Comparison of ENCODE assay signal across 8 cellular contexts in the genomic region with DNA sequence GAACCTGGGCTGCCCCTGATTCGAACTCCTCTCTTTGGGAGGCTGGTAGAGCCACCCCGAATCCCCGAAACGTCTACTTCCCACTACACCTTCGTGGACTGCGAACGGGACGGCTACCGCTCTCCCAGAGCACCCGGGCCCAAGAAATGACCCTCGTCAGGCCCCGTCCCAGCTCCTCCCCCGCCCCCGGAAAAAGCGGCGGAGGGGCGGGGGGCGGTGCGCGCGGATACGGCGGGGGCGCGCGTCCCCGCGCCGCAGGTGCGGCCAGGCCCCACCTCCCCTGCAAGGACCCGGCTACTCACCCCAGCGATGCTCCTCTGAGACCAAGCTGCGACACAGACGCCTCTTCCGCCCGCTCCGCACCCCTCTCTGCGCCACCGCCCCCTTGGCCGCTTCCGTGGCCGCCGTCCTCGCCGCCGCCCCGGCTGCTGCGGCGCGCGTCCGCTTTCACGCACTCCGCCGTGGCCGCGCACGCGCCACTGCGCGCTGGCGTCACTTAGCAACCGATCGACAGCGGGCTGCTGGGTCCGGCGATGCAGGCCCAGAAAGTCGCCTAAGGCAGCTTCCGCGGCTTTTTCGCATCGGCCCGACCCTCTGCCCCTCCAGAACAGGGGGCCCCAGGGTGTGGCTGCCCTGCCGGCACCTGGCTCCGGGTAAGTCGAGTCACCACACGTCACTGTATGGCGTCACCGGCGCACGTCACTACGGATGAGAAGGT. TPM values are rescaled to one million over a fixed set of nuclear protein-coding genes. Genes with fewer than 3 reads are reported as not detected.
DNase-seq lines count a peak whose midpoint lies in the region; ATAC-seq and TF ChIP-seq lines count a peak whose summit lies in the region.

Gene BTBD9 (minus strand): TSS at position 432 of the 718 bp plus-strand sequence.

- peak within 1 kb of the TSS; percentile 82 to 92 for H3K9ac ChIP-seq in colonic mucosa (ENCODE audit: low read depth in 2 of 2, low read length in 2 of 2)

- no peaks in the 10 kb centered on the region for H3K9me3 ChIP-seq in colonic mucosa

- peak within 1 kb of the TSS; percentile 88 for H3K4me3 ChIP-seq in colonic mucosa

- peak; percentile 83 for ATAC-seq in GM18868 (IDR thresholded peaks at IDR 0.05; ENCODE audit: unreplicated experiment)
- peak; percentile 77 for ATAC-seq in HG03103 (IDR thresholded peaks at IDR 0.05; ENCODE audit: low read depth, unreplicated experiment)

- H3K36me3 ChIP-seq in colonic mucosa = no peaks in the 10 kb centered on the region

- peak; percentile 91 for DNase-seq in AG08396 (ENCODE audit: low spot score)
- DNase-seq in NCI-H446 (lab: John Stamatoyannopoulos, UW) = peak; percentile 60 to 83
- peak; percentile 71 to 72 for DNase-seq in activated CD4-positive, alpha-beta T cell treated with anti-CD3 and anti-CD28 coated beads for 4 hours
- DNase-seq in colonic mucosa = peak; percentile 80
- peak; percentile 94 for DNase-seq in left kidney (ENCODE audit: low read depth, low spot score)
- DNase-seq in stimulated activated CD4-positive, alpha-beta T cell treated with anti-CD3 and anti-CD28 coated beads, Interleukin-2, amount 100 ng/mL, for 24 hours = peak; percentile 79 to 82

- peak within 1 kb of the TSS; percentile 83 for H3K27ac ChIP-seq in colonic mucosa

- no peaks in the 10 kb centered on the region for H3K27me3 ChIP-seq in colonic mucosa

- TF ChIP-seq CTCF in colonic mucosa (IDR thresholded peaks at IDR 0.05) = no peak

- intact Hi-C loops in colonic mucosa (cut with DNase I) = no loop called here

- H3K4me1 ChIP-seq in colonic mucosa = peaks cover 8% of the 10 kb centered on the region

RNA-seq across cellular contexts. Expression of gene BTBD9, which starts in this region (rescaled TPM):
- 10 to 100 TPM; 15.3 to 23.6 TPM for total RNA-seq in colonic mucosa

Comparison
In these comparisons a context has a peak if more than half of its experiments do, and no peak if none do; other contexts are left out.
1. Peak in every context shown above with its lines: DNase-seq, ATAC-seq, H3K4me3 ChIP-seq and H3K27ac ChIP-seq.